Comparison of ENCODE assay signal across 19 cellular contexts in genomic region chr2:227536445-227536844, GRCh38.
A peak's percentile ranks its signal among the peaks of the same experiment; 100 is the strongest.
DNase-seq lines count a peak whose midpoint lies in the region; TF ChIP-seq lines count a peak whose summit lies in the region.
"Had no signal": no experiment of that assay in that cellular context is flagged by ENCODE, and none has a peak within 500 bp of the region (broad histone marks: within the 10 kb centered on the region; RNA-seq: fewer than 3 reads in every experiment).

No MANE protein-coding gene starts in this region.

- no peaks in the 10 kb centered on the region for H3K4me1 ChIP-seq in HEK293 (ENCODE audit: control insufficient read depth, insufficient read depth, low read length)
- H3K4me1 ChIP-seq: ascending aorta, testis had no signal

- CTCF ChIA-PET in HEK293 (lab: Yijun Ruan, JAX) = no interaction called here

- H3K27ac ChIP-seq in HEK293 (ENCODE audit: extremely low read depth, low read depth, low read length) = no peak overlapping the region
- H3K27ac ChIP-seq: ascending aorta, C4-2B, testis had no signal

- DNase-seq in NCI-H2081 (lab: John Stamatoyannopoulos, UW) = peak; percentile 4 to 56
- DNase-seq in NCI-H2081 treated with DMSO at 0.1 percent for 48 hours (lab: John Stamatoyannopoulos, UW) = no peak
- DNase-seq in NCI-H774 (lab: John Stamatoyannopoulos, UW) = peak; percentile 10
- DNase-seq in lung microvascular endothelial cell (ENCODE audit: low read depth in 2 of 2) = peak; percentile 8 to 32
- no peak for DNase-seq in NCI-H524 treated with DMSO at 0.1 percent for 48 hours (lab: John Stamatoyannopoulos, UW)
- DNase-seq in cardiac septum (ENCODE audit: low spot score) = no peak
- no peak for DNase-seq in SKM-1 treated with dmso at 0.1 percent for 144 hours (lab: John Stamatoyannopoulos, UW; ENCODE audit: unreplicated experiment)
- DNase-seq: activated CD4-positive, alpha-beta memory T cell treated with anti-CD3 and anti-CD28 coated beads for 36 hours; activated naive CD4-positive, alpha-beta T cell treated with anti-CD3 and anti-CD28 coated beads, Interleukin-2, amount 10 ng/mL, durations not matched to agents 7 days and 5 days; HFFc6; left ventricle myocardium superior; NCI-H1048; NCI-H524; retina; Right ventricle myocardium superior; testis had no signal

- H3K4me3 ChIP-seq in HEK293 (ENCODE audit: low read depth, low read length) = no peak overlapping the region
- H3K4me3 ChIP-seq: ascending aorta, testis had no signal

- peaks cover 34 to 76% of the 10 kb centered on the region in 2 experiments for H3K36me3 ChIP-seq in HEK293 (ENCODE audit: control insufficient read depth in 2 of 2, insufficient read depth in 1 of 2, low read length in 2 of 2)

- no peak for TF ChIP-seq CTCF in HEK293 (tag by site-specific recombination; IDR thresholded peaks at IDR 0.05)

- intact Hi-C loops in cardiac septum (cut with DNase I) = no loop called here

- POLR2A ChIA-PET in HEK293 (lab: Yijun Ruan, JAX) = no interaction called here

- no peaks in the 10 kb centered on the region for H3K9me3 ChIP-seq in HEK293 (ENCODE audit: control insufficient read depth, insufficient read depth, low read depth, low read length)
- H3K9me3 ChIP-seq: testis had no signal

TF ChIP-seq in HEK293, 187 proteins besides CTCF, POLR2A, EP300 and RAD21:
- 0 out of 2 replicates have a peak, but pooled peaks have one; percentile 5 for TF ChIP-seq PRDM6 (tag by site-specific recombination; IDR thresholded peaks at IDR 0.05)
- no peak for TF ChIP-seq ZNF391 (tag by site-specific recombination; IDR thresholded peaks at IDR 0.05; ENCODE audit: borderline replicate concordance, low read depth)
- TF ChIP-seq ZNF24 (tag by site-specific recombination; IDR thresholded peaks at IDR 0.05) = no peak
- TF ChIP-seq YY1 (tag by site-specific recombination; IDR thresholded peaks at IDR 0.05) = no peak
TF ChIP-seq in HEK293: peak in this region for 1.

Comparison
In these comparisons a context has a peak if more than half of its experiments do, and no peak if none do; other contexts are left out.
1. DNase-seq: peak in NCI-H2081 (2 of 2), NCI-H774 (single experiment) and lung microvascular endothelial cell (2 of 2); none in NCI-H2081 treated with DMSO at 0.1 percent for 48 hours (single experiment), NCI-H524 treated with DMSO at 0.1 percent for 48 hours (single experiment), cardiac septum (single experiment) and SKM-1 treated with dmso at 0.1 percent for 144 hours (single experiment).